ENCODE assay signal across 17 cellular contexts in genomic region chr5:109654455-109654854, GRCh38. TPM values are rescaled to one million over a fixed set of nuclear protein-coding genes. Genes with fewer than 3 reads are reported as not detected.
DNase-seq lines count a peak whose midpoint lies in the region; ATAC-seq and TF ChIP-seq lines count a peak whose summit lies in the region.
"Had no signal": no experiment of that assay in that cellular context is flagged by ENCODE, and none has a peak within 500 bp of the region (broad histone marks: within the 10 kb centered on the region; RNA-seq: fewer than 3 reads in every experiment).

No MANE protein-coding gene starts in this region.

- H3K4me1 ChIP-seq in breast epithelium (no peaks in the 10 kb centered on the region), foreskin keratinocyte (peaks cover 29% of the 10 kb centered on the region), testis (peaks cover 7% of the 10 kb centered on the region)

- H3K27me3 Mint-ChIP-seq in MCF 10A (ENCODE audit: insufficient read depth, unreplicated experiment) = no peaks in the 10 kb centered on the region

- no peaks in the 10 kb centered on the region for H3K9me3 ChIP-seq in breast epithelium
- no peaks in the 10 kb centered on the region for H3K9me3 ChIP-seq in testis
- H3K9me3 ChIP-seq: BE2C, psoas muscle had no signal

- peak; percentile 92 for ATAC-seq in foreskin keratinocyte
- no peak for ATAC-seq in HG03108 (IDR thresholded peaks at IDR 0.05; ENCODE audit: unreplicated experiment)
- ATAC-seq: psoas muscle had no signal

- no peak overlapping the region for H3K27ac Mint-ChIP-seq in MCF 10A (ENCODE audit: low read depth, unreplicated experiment)

- intact Hi-C loops in MCF 10A (cut with micrococcal nuclease) (no loop called here), breast epithelium (cut with DNase I; ENCODE audit: low total_unique reads) (no loop called here), testis (cut with DNase I; ENCODE audit: low total_unique reads) (no loop called here)

- 75 to 76% methylated on average over 6 of the region's 6 CpGs for WGBS in testis, 2 donors

- peaks cover 22% of the 10 kb centered on the region for H3K4me1 Mint-ChIP-seq in MCF 10A (ENCODE audit: insufficient read depth, unreplicated experiment)

- peak; percentile 63 for DNase-seq in MCF 10A (ENCODE audit: unreplicated experiment)
- DNase-seq in breast epithelium (ENCODE audit: low spot score in 2 of 2) = no peak
- peak; percentile 73 for DNase-seq in RPMI7951 (ENCODE audit: low read depth)
- peak; percentile 32 to 55 for DNase-seq in foreskin keratinocyte
- no peak for DNase-seq in testis
- no peak for DNase-seq in mesenteric fat pad (ENCODE audit: low spot score)
- no peak for DNase-seq in DMS114 treated with DMSO at 0.1 percent for 48 hours (lab: John Stamatoyannopoulos, UW; ENCODE audit: unreplicated experiment)
- DNase-seq: activated naive CD8-positive, alpha-beta T cell treated with anti-CD3 and anti-CD28 coated beads, Interleukin-2, amount 10 ng/mL, durations not matched to agents 7 days and 5 days; BE2C; head of caudate nucleus; IMR-90; kidney glomerular epithelial cell; NCI-H1436; OCI-M1 had no signal

- H3K27ac ChIP-seq in breast epithelium (no peak overlapping the region), foreskin keratinocyte (no peak overlapping the region), testis (peak overlapping the region; percentile 28 to 63)
- H3K27ac ChIP-seq: epithelial cell of prostate, psoas muscle had no signal

- no TSS peak for BruUV-seq in MCF 10A (replicated peaks; lab: Mats Ljungman, UMichigan)

- H3K36me3 ChIP-seq in breast epithelium = no peaks in the 10 kb centered on the region
- no peaks in the 10 kb centered on the region for H3K36me3 ChIP-seq in testis (ENCODE audit: low read depth, missing control alignments)
- H3K36me3 ChIP-seq: BE2C had no signal

- TF ChIP-seq POLR2A in breast epithelium (IDR thresholded peaks at IDR 0.05) (no peak), testis (IDR thresholded peaks at IDR 0.05) (no peak)

- CTCF ChIA-PET in MCF 10A (lab: Yijun Ruan, JAX) = interaction anchor here (0.6 kb wide), 1 partner anchor 1244 kb away, joined by 3 read pairs; no protein-coding TSS in a partner anchor

- POLR2A ChIA-PET in MCF 10A (lab: Yijun Ruan, JAX) = interaction anchor here (1.0 kb wide), 1 partner anchor 24 kb away, joined by 3 read pairs; no protein-coding TSS in a partner anchor

- no peaks in the 10 kb centered on the region for H3K36me3 Mint-ChIP-seq in MCF 10A (ENCODE audit: insufficient read depth, unreplicated experiment)
- H3K36me3 Mint-ChIP-seq: activated naive CD8-positive, alpha-beta T cell treated with anti-CD3 and anti-CD28 coated beads, Interleukin-2, amount 10 ng/mL, durations not matched to agents 7 days and 5 days had no signal

- H3K9me3 Mint-ChIP-seq in MCF 10A (ENCODE audit: unreplicated experiment) = no peaks in the 10 kb centered on the region
- H3K9me3 Mint-ChIP-seq: activated naive CD8-positive, alpha-beta T cell treated with anti-CD3 and anti-CD28 coated beads, Interleukin-2, amount 10 ng/mL, durations not matched to agents 7 days and 5 days had no signal

- TF ChIP-seq CTCF in MCF 10A (IDR thresholded peaks at IDR 0.05; ENCODE audit: unreplicated experiment) (no peak), breast epithelium (IDR thresholded peaks at IDR 0.05) (no peak), foreskin keratinocyte (conservative IDR thresholded peaks at IDR 0.05) (no peak), testis (IDR thresholded peaks at IDR 0.05) (no peak)

- no peak overlapping the region for H3K4me3 Mint-ChIP-seq in MCF 10A (ENCODE audit: unreplicated experiment)
- H3K4me3 Mint-ChIP-seq: activated naive CD8-positive, alpha-beta T cell treated with anti-CD3 and anti-CD28 coated beads, Interleukin-2, amount 10 ng/mL, durations not matched to agents 7 days and 5 days had no signal

- H3K27me3 ChIP-seq in breast epithelium (no peaks in the 10 kb centered on the region), foreskin keratinocyte (no peaks in the 10 kb centered on the region), testis (no peaks in the 10 kb centered on the region)
- H3K27me3 ChIP-seq: BE2C had no signal

- H3K4me3 ChIP-seq in breast epithelium = no peak overlapping the region
- H3K4me3 ChIP-seq in testis = no peak overlapping the region
- H3K4me3 ChIP-seq: psoas muscle had no signal

RNA-seq across cellular contexts. Expression of gene MAN2A1, which starts 35.3 kb away (rescaled TPM):
- 44.1 and 55.8 TPM in 2 replicates for total RNA-seq in MCF 10A (2022)
- total RNA-seq in breast epithelium = 10 to 100 TPM; 57.9 to 68.6 (median 63.3) TPM
- 20.6 and 25.8 TPM in 2 replicates for total RNA-seq in RPMI7951 (2014; rRNA removed; shearing (Covaris generic))
- 55.0 and 59.1 TPM in 2 replicates for total RNA-seq in foreskin keratinocyte
- 9.0 and 11.5 TPM in 2 replicates for polyA plus RNA-seq in foreskin keratinocyte
- total RNA-seq in testis = 10 to 100 TPM; 55.6 to 80.5 TPM
- polyA plus RNA-seq in testis (ENCODE audit: insufficient read depth, low read depth, low replicate concordance) = 36.0 TPM
- 32.8 TPM for total RNA-seq in mesenteric fat pad

Comparison
In these comparisons a context has a peak if more than half of its experiments do, and no peak if none do; other contexts are left out.
1. DNase-seq: peak in MCF 10A (single experiment), RPMI7951 (single experiment) and foreskin keratinocyte (2 of 2); none in breast epithelium (0 of 2), testis (single experiment), mesenteric fat pad (single experiment) and DMS114 treated with DMSO at 0.1 percent for 48 hours (single experiment).
2. H3K27ac ChIP-seq: peak in testis (2 of 2); none in breast epithelium (0 of 2) and foreskin keratinocyte (single experiment).